Comparison of ENCODE assay signal across 13 cellular contexts in genomic region chr3:30635072-30635471, GRCh38. TPM values are rescaled to one million over a fixed set of nuclear protein-coding genes. Genes with fewer than 3 reads are reported as not detected.
DNase-seq lines count a peak whose midpoint lies in the region; ATAC-seq and TF ChIP-seq lines count a peak whose summit lies in the region.
"Had no signal": no experiment of that assay in that cellular context is flagged by ENCODE, and none has a peak within 500 bp of the region (broad histone marks: within the 10 kb centered on the region; RNA-seq: fewer than 3 reads in every experiment).

No MANE protein-coding gene starts in this region.

- no peaks in the 10 kb centered on the region for H3K27me3 Mint-ChIP-seq in activated naive CD4-positive, alpha-beta T cell treated with anti-CD3 and anti-CD28 coated beads, Interleukin-2, amount 50 U/mL, for 24 hours
- H3K27me3 Mint-ChIP-seq in activated B cell treated with CpG ODN at 0.5 μM for 24 hours, result no peaks in the 10 kb centered on the region
- H3K27me3 Mint-ChIP-seq in memory B cell, result no peaks in the 10 kb centered on the region
- no peaks in the 10 kb centered on the region for H3K27me3 Mint-ChIP-seq in Calu3 (ENCODE audit: unreplicated experiment)

- H3K36me3 Mint-ChIP-seq in activated naive CD4-positive, alpha-beta T cell treated with anti-CD3 and anti-CD28 coated beads, Interleukin-2, amount 50 U/mL, for 24 hours, result peaks cover 45% of the 10 kb centered on the region
- H3K36me3 Mint-ChIP-seq in activated B cell treated with CpG ODN at 0.5 μM for 24 hours (ENCODE audit: low read depth) (peaks cover 61% of the 10 kb centered on the region), memory B cell (peaks cover 14% of the 10 kb centered on the region), Calu3 (ENCODE audit: insufficient read depth, unreplicated experiment) (peaks cover 12% of the 10 kb centered on the region)

- H3K4me1 ChIP-seq in transverse colon, result peaks cover 11 to 86% (median 55%) of the 10 kb centered on the region in 4 donors
- no peaks in the 10 kb centered on the region for H3K4me1 ChIP-seq in PC-9 (replicated peaks; ENCODE audit: insufficient read depth)

- peak overlapping the region; percentile 98 for H3K27ac Mint-ChIP-seq in activated naive CD4-positive, alpha-beta T cell treated with anti-CD3 and anti-CD28 coated beads, Interleukin-2, amount 50 U/mL, for 24 hours
- H3K27ac Mint-ChIP-seq in activated B cell treated with CpG ODN at 0.5 μM for 24 hours, result peak overlapping the region; percentile 91
- peak overlapping the region; percentile 90 for H3K27ac Mint-ChIP-seq in memory B cell
- no peak overlapping the region for H3K27ac Mint-ChIP-seq in Calu3 (ENCODE audit: unreplicated experiment)

- in situ Hi-C loops in transverse colon (cut with MboI; ENCODE audit: low pct_ligation_motif_present in 1 of 4, low pct_unique_long_range_greater_than_20kb in 1 of 4, low sequenced_read_pairs in 3 of 4), result no loop called here

- H3K4me2 ChIP-seq in PC-9, result no peak overlapping the region

- H3K27ac ChIP-seq in transverse colon (peak overlapping the region; percentile 46 to 77 (median 71)), PC-9 (no peak overlapping the region)
- H3K27ac ChIP-seq: suprapubic skin had no signal

- intact Hi-C loops in activated B cell treated with CpG ODN at 0.5 μM for 24 hours (cut with micrococcal nuclease) (no loop called here), transverse colon (cut with DNase I; ENCODE audit: low total_unique reads) (no loop called here), PC-9 (cut with micrococcal nuclease; ENCODE audit: unreplicated experiment) (no loop called here), Calu3 (cut with micrococcal nuclease; ENCODE audit: unreplicated experiment) (no loop called here)

- no peak for ATAC-seq in activated B cell treated with CpG ODN at 0.5 μM for 24 hours (ENCODE audit: low read depth)
- no peak for ATAC-seq in memory B cell (ENCODE audit: low read depth)

- 67 to 90% methylated on average over 1 of the region's 1 CpG for WGBS in transverse colon (ENCODE audit: low coverage in 1 of 2), 2 donors

- H3K9me3 ChIP-seq in transverse colon (no peaks in the 10 kb centered on the region), PC-9 (ENCODE audit: insufficient read depth, low read depth) (no peaks in the 10 kb centered on the region)
- H3K9me3 ChIP-seq: suprapubic skin had no signal

- DNase-seq in activated naive CD4-positive, alpha-beta T cell (lab: John Stamatoyannopoulos, UW), result no peak
- DNase-seq in activated B cell treated with CpG ODN at 0.5 μM for 24 hours (no peak), memory B cell (ENCODE audit: low spot score in 2 of 2) (no peak), transverse colon (no peak), DMS153 treated with DMSO at 0.1 percent for 48 hours (lab: John Stamatoyannopoulos, UW; ENCODE audit: unreplicated experiment) (no peak), PC-9 (no peak), Calu3 (no peak)
- DNase-seq: DND-41, NCI-H1930, occipital lobe had no signal

- no peak for TF ChIP-seq EP300 in transverse colon (IDR thresholded peaks at IDR 0.05; ENCODE audit: low read depth)

- H3K4me1 Mint-ChIP-seq in activated naive CD4-positive, alpha-beta T cell treated with anti-CD3 and anti-CD28 coated beads, Interleukin-2, amount 50 U/mL, for 24 hours, result peaks cover 92% of the 10 kb centered on the region
- peaks cover 99% of the 10 kb centered on the region for H3K4me1 Mint-ChIP-seq in activated B cell treated with CpG ODN at 0.5 μM for 24 hours
- peaks cover 66% of the 10 kb centered on the region for H3K4me1 Mint-ChIP-seq in memory B cell
- H3K4me1 Mint-ChIP-seq in Calu3 (ENCODE audit: low read depth, unreplicated experiment), result peaks cover 18% of the 10 kb centered on the region

- BruUV-seq in PC-9 (replicated peaks; lab: Mats Ljungman, UMichigan), result no TSS peak
- BruUV-seq in Calu3 (replicated peaks; lab: Mats Ljungman, UMichigan), result no TSS peak

- TF ChIP-seq CTCF in activated B cell treated with CpG ODN at 0.5 μM for 24 hours (IDR thresholded peaks at IDR 0.05) (no peak), transverse colon (IDR thresholded peaks at IDR 0.05) (no peak), PC-9 (conservative IDR thresholded peaks at IDR 0.05) (no peak), Calu3 (IDR thresholded peaks at IDR 0.05; ENCODE audit: unreplicated experiment) (no peak)

- TF ChIP-seq POLR2A in transverse colon (IDR thresholded peaks at IDR 0.05), result no peak

- CTCF ChIA-PET in activated B cell treated with CpG ODN at 0.5 μM for 24 hours (lab: Charles Lee), result interaction anchor here (1.7 kb wide), 1 partner anchor 58 kb away, joined by 4 read pairs; no protein-coding TSS in a partner anchor
- CTCF ChIA-PET in PC-9 (lab: Charles Lee), result no interaction called here
- CTCF ChIA-PET in Calu3 (lab: Charles Lee), result interaction anchor here (0.6 kb wide), 1 partner anchor 1720 kb away, joined by 3 read pairs; no protein-coding TSS in a partner anchor

- POLR2A ChIA-PET in activated B cell treated with CpG ODN at 0.5 μM for 24 hours (lab: Charles Lee) (interaction anchor here (1.0 to 3.0 kb wide), 11 partner anchors 8 to 139 kb away, joined by 3 to 15 read pairs (median 8); no protein-coding TSS in a partner anchor), PC-9 (lab: Charles Lee; ENCODE audit: unreplicated experiment) (no interaction called here)

- peak overlapping the region; percentile 84 for H3K4me3 Mint-ChIP-seq in activated naive CD4-positive, alpha-beta T cell treated with anti-CD3 and anti-CD28 coated beads, Interleukin-2, amount 50 U/mL, for 24 hours
- H3K4me3 Mint-ChIP-seq in activated B cell treated with CpG ODN at 0.5 μM for 24 hours, result peak overlapping the region; percentile 48
- peak overlapping the region; percentile 70 for H3K4me3 Mint-ChIP-seq in memory B cell
- H3K4me3 Mint-ChIP-seq in Calu3 (ENCODE audit: low read depth, unreplicated experiment), result no peak overlapping the region

- H3K9me3 Mint-ChIP-seq in activated naive CD4-positive, alpha-beta T cell treated with anti-CD3 and anti-CD28 coated beads, Interleukin-2, amount 50 U/mL, for 24 hours, result no peaks in the 10 kb centered on the region
- H3K9me3 Mint-ChIP-seq in activated B cell treated with CpG ODN at 0.5 μM for 24 hours (no peaks in the 10 kb centered on the region), memory B cell (no peaks in the 10 kb centered on the region), Calu3 (ENCODE audit: low read depth, unreplicated experiment) (no peaks in the 10 kb centered on the region)

- H3K27me3 ChIP-seq in transverse colon (no peaks in the 10 kb centered on the region), PC-9 (ENCODE audit: insufficient read depth, low read depth) (no peaks in the 10 kb centered on the region)
- H3K27me3 ChIP-seq: suprapubic skin had no signal

- H3K4me3 ChIP-seq in transverse colon (no peak overlapping the region), PC-9 (no peak overlapping the region)
- H3K4me3 ChIP-seq: lung, suprapubic skin had no signal

- H2AFZ ChIP-seq in PC-9, result no peak overlapping the region

- no peaks in the 10 kb centered on the region for H3F3A ChIP-seq in PC-9 (ENCODE audit: insufficient read depth, low read depth)

- H3K79me2 ChIP-seq in PC-9 (ENCODE audit: low read depth), result no peaks in the 10 kb centered on the region

- H3K36me3 ChIP-seq in transverse colon (no peaks in the 10 kb centered on the region), PC-9 (ENCODE audit: low read depth) (no peaks in the 10 kb centered on the region)
- H3K36me3 ChIP-seq: suprapubic skin had no signal

- H4K20me1 ChIP-seq in PC-9 (ENCODE audit: insufficient read depth), result no peaks in the 10 kb centered on the region

- no peaks in the 10 kb centered on the region for H3K9me2 ChIP-seq in PC-9 (ENCODE audit: insufficient read depth)

RNA-seq across cellular contexts. Expression of gene TGFBR2, which starts 28.7 kb away (rescaled TPM):
- total RNA-seq in activated B cell treated with CpG ODN at 0.5 μM for 24 hours (99.1 and 104 TPM in 2 replicates), transverse colon (100 to 1,000 TPM in 2 of 4 donors, 10 to 100 TPM in 2; 63.2 to 179 (median 98.5) TPM), PC-9 (2021) (26.4 and 33.6 TPM in 2 replicates), Calu3 (2022) (103 and 105 TPM in 2 replicates)
